In genomic region chr1:39378377-39378776, GRCh38 we compare ENCODE assay signal across 9 cellular contexts.
DNase-seq lines count a peak whose midpoint lies in the region; ATAC-seq, FAIRE-seq and TF ChIP-seq lines count a peak whose summit lies in the region.
"Had no signal": no experiment of that assay in that cellular context is flagged by ENCODE, and none has a peak within 500 bp of the region (broad histone marks: within the 10 kb centered on the region; RNA-seq: fewer than 3 reads in every experiment).

No MANE protein-coding gene starts in this region.

- FAIRE-seq in GM12892 (lab: Jason Lieb, UNC), result peak; percentile 56

- no peak overlapping the region for H3K4me2 ChIP-seq in OCI-LY3 (ENCODE audit: low read length)

- no peak overlapping the region for H3K27ac ChIP-seq in OCI-LY3 (ENCODE audit: low read length)

- peaks cover 9% of the 10 kb centered on the region for H3K36me3 ChIP-seq in OCI-LY3 (replicated peaks; ENCODE audit: low read depth, low read length)

- H3K9ac ChIP-seq in OCI-LY3 (ENCODE audit: low read length), result no peak overlapping the region

- no peak overlapping the region for H2AFZ ChIP-seq in OCI-LY3 (ENCODE audit: low read depth, low read length)

- H4K20me1 ChIP-seq in OCI-LY3 (ENCODE audit: insufficient read depth, low read length), result no peaks in the 10 kb centered on the region

- H3K9me3 ChIP-seq in OCI-LY3 (ENCODE audit: insufficient read depth, low read length), result no peaks in the 10 kb centered on the region

- TF ChIP-seq CTCF in AG09319 (IDR thresholded peaks at IDR 0.05; ENCODE audit: low read depth, low read length) (peak; percentile 12), OCI-LY3 (IDR thresholded peaks at IDR 0.05; ENCODE audit: low read depth, low read length) (peak; percentile 50)

- DNase-seq in AG09319 (ENCODE audit: extremely low read depth, low read depth) (no peak), GM12892 (ENCODE audit: insufficient read length) (no peak), germinal center (ENCODE audit: low spot score) (peak; percentile 16), GDM1 (lab: John Stamatoyannopoulos, UW) (no peak)
- DNase-seq: activated naive CD4-positive, alpha-beta T cell treated with anti-CD3 and anti-CD28 coated beads, Interleukin-2, amount 10 ng/mL, durations not matched to agents 7 days and 5 days had no signal

- H3K79me2 ChIP-seq in OCI-LY3 (ENCODE audit: low read length), result no peaks in the 10 kb centered on the region

- H3K4me1 ChIP-seq in OCI-LY3 (ENCODE audit: low read length), result no peaks in the 10 kb centered on the region

- ATAC-seq in HG03469 (IDR thresholded peaks at IDR 0.05; ENCODE audit: unreplicated experiment) (no peak), HG02885 (IDR thresholded peaks at IDR 0.05; ENCODE audit: poor library complexity, unreplicated experiment) (no peak), GM21723 (IDR thresholded peaks at IDR 0.05; ENCODE audit: unreplicated experiment) (no peak)

- no peak overlapping the region for H3K4me3 ChIP-seq in OCI-LY3 (ENCODE audit: low read length)

- no peaks in the 10 kb centered on the region for H3K27me3 ChIP-seq in OCI-LY3 (ENCODE audit: low read depth, low read length)

- no peak for TF ChIP-seq POLR2A in GM12892 (IDR thresholded peaks at IDR 0.05; ENCODE audit: low read depth, low read length)
